Comparison of ENCODE assay signal across 20 cellular contexts in the genomic region with DNA sequence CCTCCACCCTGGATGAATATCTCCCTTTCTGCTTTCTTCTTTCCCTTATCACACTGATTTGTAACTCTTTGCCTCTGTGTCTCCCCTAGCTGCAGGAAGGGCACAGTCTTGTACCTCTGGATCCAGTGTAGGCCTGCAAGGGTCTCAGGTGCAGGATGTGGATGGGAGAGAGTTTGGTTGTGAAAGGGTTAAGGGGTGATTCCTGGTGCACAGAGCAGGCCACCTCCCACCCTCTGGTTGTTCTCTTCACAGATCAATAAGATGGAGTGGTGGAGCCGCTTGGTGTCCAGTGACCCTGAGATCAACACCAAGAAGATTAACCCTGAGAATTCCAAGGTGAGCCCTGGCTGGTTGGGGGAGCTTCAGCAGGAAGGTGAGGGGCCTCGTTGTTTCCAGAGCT. TPM values are rescaled to one million over a fixed set of nuclear protein-coding genes. Genes with fewer than 3 reads are reported as not detected.
DNase-seq lines count a peak whose midpoint lies in the region; ATAC-seq, FAIRE-seq and TF ChIP-seq lines count a peak whose summit lies in the region.
"Had no signal": no experiment of that assay in that cellular context is flagged by ENCODE, and none has a peak within 500 bp of the region (broad histone marks: within the 10 kb centered on the region; RNA-seq: fewer than 3 reads in every experiment).

No MANE protein-coding gene starts in this region.

- no peaks in the 10 kb centered on the region for H3K79me2 ChIP-seq in K562 (ENCODE audit: control insufficient read depth, insufficient read depth, low read length)
- no peaks in the 10 kb centered on the region for H3K79me2 ChIP-seq in PC-3 (ENCODE audit: low read length)

- H3K27ac ChIP-seq in left ventricle myocardium inferior (replicated peaks) (peak overlapping the region; percentile 72), K562 (ENCODE audit: extremely low read depth, low read depth, low read length) (no peak overlapping the region), PC-3 (ENCODE audit: low read length) (no peak overlapping the region)
- H3K27ac ChIP-seq: A549; BLaER1 treated with 17β-estradiol and CSF1 and Interleukin-3, amounts not matched to agents 10 nM and 100 nM had no signal

- TF ChIP-seq POLR2A in K562 (conservative IDR thresholded peaks at IDR 0.05): 0 out of 2 replicates have a peak, but pooled peaks have one; percentile 13

- no peaks in the 10 kb centered on the region for H4K20me1 ChIP-seq in K562 (replicated peaks; ENCODE audit: control insufficient read depth, insufficient read depth, low read length)
- no peaks in the 10 kb centered on the region for H4K20me1 ChIP-seq in PC-3 (ENCODE audit: low read length)

- no peaks in the 10 kb centered on the region for H3F3A ChIP-seq in PC-3 (ENCODE audit: low read length, unreplicated experiment)

- no peak overlapping the region for H3K4me3 ChIP-seq in left ventricle myocardium inferior
- H3K4me3 ChIP-seq in K562: no peak overlapping the region
- H3K4me3 ChIP-seq in PC-3 (ENCODE audit: low read length): no peak overlapping the region
- H3K4me3 ChIP-seq: A549; BLaER1 treated with 17β-estradiol and CSF1 and Interleukin-3, amounts not matched to agents 10 nM and 100 nM had no signal

- POLR2A ChIA-PET in K562 (lab: Yijun Ruan, JAX) (interaction anchor here (1.1 kb wide), 1 partner anchor 9 kb away, joined by 4 read pairs; no protein-coding TSS in a partner anchor), PC-3 (lab: Charles Lee; ENCODE audit: unreplicated experiment) (no interaction called here)

- H3K9ac ChIP-seq in K562 (ENCODE audit: insufficient read depth in 1 of 2, low read depth in 2 of 2, low read length in 2 of 2) (no peak overlapping the region; a peak in 1 of 4 replicates), PC-3 (ENCODE audit: low read length) (no peak overlapping the region)
- H3K9ac ChIP-seq: BLaER1 treated with 17β-estradiol and CSF1 and Interleukin-3, amounts not matched to agents 10 nM and 100 nM had no signal

- no peak overlapping the region for H3K4me3 Mint-ChIP-seq in mesothelial cell of epicardium
- H3K4me3 Mint-ChIP-seq: CD8-positive, alpha-beta memory T cell; H9; IgD-negative memory B cell had no signal

- H3K4me1 Mint-ChIP-seq in mesothelial cell of epicardium: peaks cover 7% of the 10 kb centered on the region
- H3K4me1 Mint-ChIP-seq: CD8-positive, alpha-beta memory T cell; H9 had no signal

- TF ChIP-seq RAD21 in K562 (CRISPR knock-in tag; conservative IDR thresholded peaks at IDR 0.05 in 1 of 2, IDR thresholded peaks at IDR 0.05 in 1 of 2): no peak

- no peak for TF ChIP-seq EP300 in K562 (IDR thresholded peaks at IDR 0.05; ENCODE audit: low read length)

- H2AFZ ChIP-seq in K562 (ENCODE audit: low read depth, low read length) (no peak overlapping the region), PC-3 (ENCODE audit: low read length) (no peak overlapping the region)

- H3K27me3 ChIP-seq in left ventricle myocardium inferior (ENCODE audit: low read depth): no peaks in the 10 kb centered on the region
- H3K27me3 ChIP-seq in K562 (ENCODE audit: control insufficient read depth in 2 of 2, insufficient read depth in 2 of 2, low read length in 2 of 2): no peaks in the 10 kb centered on the region
- H3K27me3 ChIP-seq in PC-3 (ENCODE audit: low read length): no peaks in the 10 kb centered on the region
- H3K27me3 ChIP-seq: BLaER1 treated with 17β-estradiol and CSF1 and Interleukin-3, amounts not matched to agents 10 nM and 100 nM had no signal

- FAIRE-seq in K562 (lab: Jason Lieb, UNC): no peak
- FAIRE-seq: A549 had no signal

- no peaks in the 10 kb centered on the region for H3K27me3 Mint-ChIP-seq in mesothelial cell of epicardium (ENCODE audit: low read depth)
- H3K27me3 Mint-ChIP-seq: CD8-positive, alpha-beta memory T cell; IgD-negative memory B cell had no signal

- H3K9me3 Mint-ChIP-seq in mesothelial cell of epicardium: no peaks in the 10 kb centered on the region
- H3K9me3 Mint-ChIP-seq: CD8-positive, alpha-beta memory T cell; H9; IgD-negative memory B cell had no signal

- CTCF ChIA-PET in K562 (lab: Yijun Ruan, JAX; ENCODE audit: low intra/inter-chr PET ratio): no interaction called here
- CTCF ChIA-PET in PC-3 (lab: Charles Lee): interaction anchor here (0.6 kb wide), 1 partner anchor 407 kb away, joined by 3 read pairs; no protein-coding TSS in a partner anchor

- H3K9me1 ChIP-seq in K562 (ENCODE audit: control insufficient read depth, insufficient read depth, low read length): no peaks in the 10 kb centered on the region

- H3K9me3 ChIP-seq in left ventricle myocardium inferior (replicated peaks) (no peaks in the 10 kb centered on the region), K562 (replicated peaks; ENCODE audit: control insufficient read depth, insufficient read depth, low read depth, low read length) (no peaks in the 10 kb centered on the region; the same call in 1 of the 2 replicates), PC-3 (ENCODE audit: low read length) (no peaks in the 10 kb centered on the region)
- H3K9me3 ChIP-seq: A549; BLaER1 treated with 17β-estradiol and CSF1 and Interleukin-3, amounts not matched to agents 10 nM and 100 nM had no signal

- in situ Hi-C loops in K562 (cut with MboI): no loop called here

- H3K36me3 Mint-ChIP-seq in mesothelial cell of epicardium: peaks cover 39% of the 10 kb centered on the region

- H3K36me3 ChIP-seq in left ventricle myocardium inferior: peaks cover 61% of the 10 kb centered on the region
- H3K36me3 ChIP-seq in K562 (ENCODE audit: control insufficient read depth, insufficient read depth, low read length): peaks cover 66% of the 10 kb centered on the region
- peaks cover 45% of the 10 kb centered on the region for H3K36me3 ChIP-seq in PC-3 (ENCODE audit: low read depth, low read length)

- intact Hi-C loops in left ventricle myocardium inferior (cut with micrococcal nuclease): no loop called here
- intact Hi-C loops in left cardiac atrium (cut with DNase I): no loop called here
- intact Hi-C loops in K562 (cut with micrococcal nuclease): no loop called here
- intact Hi-C loops in PC-3 (cut with micrococcal nuclease): no loop called here

- 89% methylated on average over 2 of the region's 2 CpGs for WGBS in K562 (ENCODE audit: insufficient coverage, low coverage, missing lambda C conversion rate)

- ATAC-seq in left cardiac atrium (no peak), K562 (no peak), PC-3 (no peak), omental fat pad (ENCODE audit: low FRiP score) (no peak)
- ATAC-seq: A549 had no signal

- H3K27ac Mint-ChIP-seq in mesothelial cell of epicardium: peak overlapping the region; percentile 43

- BruUV-seq in K562 (replicated peaks; lab: Mats Ljungman, UMichigan) (no TSS peak), PC-3 (replicated peaks; lab: Mats Ljungman, UMichigan) (no TSS peak)

- H3K4me1 ChIP-seq in left ventricle myocardium inferior (peaks cover 73% of the 10 kb centered on the region), K562 (replicated peaks in 1 of 2; ENCODE audit: control insufficient read depth in 2 of 2, insufficient read depth in 2 of 2, low read length in 2 of 2) (peaks cover 3 to 11% of the 10 kb centered on the region in 2 experiments; a peak in 4 of 5 replicates), PC-3 (ENCODE audit: insufficient read depth, low read length) (peaks cover 7% of the 10 kb centered on the region; the same call in 1 of the 2 replicates)
- H3K4me1 ChIP-seq: A549 had no signal

- no peak overlapping the region for H3K4me2 ChIP-seq in K562 (ENCODE audit: insufficient read depth, low read length)
- no peak overlapping the region for H3K4me2 ChIP-seq in PC-3 (ENCODE audit: low read length)
- H3K4me2 ChIP-seq: A549; BLaER1 treated with 17β-estradiol and CSF1 and Interleukin-3, amounts not matched to agents 10 nM and 100 nM had no signal

- no peaks in the 10 kb centered on the region for H3K9me2 ChIP-seq in PC-3 (replicated peaks; ENCODE audit: low read length)

- TF ChIP-seq CTCF in left ventricle myocardium inferior (IDR thresholded peaks at IDR 0.05; ENCODE audit: borderline replicate concordance): no peak
- TF ChIP-seq CTCF in K562 (IDR thresholded peaks at IDR 0.05 in 2 of 3, conservative IDR thresholded peaks at IDR 0.05 in 1 of 3; ENCODE audit: insufficient read depth in 2 of 3, low read depth in 1 of 3, low read length in 3 of 3): no peak
- no peak for TF ChIP-seq CTCF in mesothelial cell of epicardium (IDR thresholded peaks at IDR 0.05; ENCODE audit: unreplicated experiment)
- TF ChIP-seq CTCF in PC-3 (conservative IDR thresholded peaks at IDR 0.05; ENCODE audit: low read depth, low read length): no peak
- TF ChIP-seq CTCF in omental fat pad (IDR thresholded peaks at IDR 0.05): no peak

- DNase-seq in left ventricle myocardium inferior: no peak
- DNase-seq in left cardiac atrium: no peak
- DNase-seq in K562 (ENCODE audit: extremely low read depth in 1 of 4, low spot score in 3 of 4): no peak
- no peak for DNase-seq in mesothelial cell of epicardium (ENCODE audit: low spot score in 2 of 2, unreplicated experiment in 2 of 2)
- no peak for DNase-seq in PC-3
- no peak for DNase-seq in NCI-H146 (lab: John Stamatoyannopoulos, UW)
- DNase-seq in omental fat pad (ENCODE audit: low spot score): no peak
- DNase-seq: CD8-positive, alpha-beta memory T cell; DMS79 treated with DMSO at 0.1 percent for 48 hours; H9; NCI-H1105; NCI-H1694 treated with DMSO at 0.1 percent for 48 hours; NCI-H2107; NCI-H2227 treated with DMSO at 0.1 percent for 48 hours; NCI-H524 had no signal

RNA-seq across cellular contexts. Expression of a gene that starts 15.1 kb away (rescaled TPM):
- total RNA-seq in left ventricle myocardium inferior: 0.27 TPM
- under 1 TPM; 0.18 to 0.68 TPM for total RNA-seq in left cardiac atrium
- 1.2 and 3.2 TPM in 2 replicates for total RNA-seq in K562 (2011; cell fraction: chromatin; rRNA removed; ENCODE audit: low replicate concordance)
- total RNA-seq in K562 (2011; cell fraction: nucleolus; rRNA removed): 2.0 and 2.1 TPM in 2 replicates
- 1.5 and 1.8 TPM in 2 replicates for total RNA-seq in K562 (2011; cell fraction: nucleoplasm; rRNA removed)
- total RNA-seq in K562 (2014; rRNA removed): 0.73 and 2.6 TPM in 2 replicates
- total RNA-seq in K562 (2014; rRNA removed; fragmentation: Illumina TruSeq; extraction: Trizol): 0.62 and 0.73 TPM in 2 replicates
- total RNA-seq in K562 (2015; rRNA removed; fragmentation: Illumina TruSeq; extraction: Trizol): 0.53 and 0.83 TPM in 2 replicates
- 1.9 and 2.4 TPM in 2 replicates for total RNA-seq in K562 (2021)
- 1.4 and 4.8 TPM in 2 replicates for polyA plus RNA-seq in K562 (2011; rRNA removed)
- 4.7 and 4.9 TPM in 2 replicates for polyA plus RNA-seq in K562 (2011; cell fraction: cytosol; rRNA removed)
- 3.2 and 3.7 TPM in 2 replicates for polyA plus RNA-seq in K562 (2011; cell fraction: nucleus; rRNA removed)
- polyA plus RNA-seq in K562 (2012): 1.2 and 3.1 TPM in 2 replicates
- 1.3 and 1.9 TPM in 2 replicates for polyA plus RNA-seq in K562 (2014; fragmentation: Illumina TruSeq; extraction: Trizol)
- under 1 TPM; 0.38 to 0.48 TPM for polyA plus RNA-seq in K562 (2014; fragmentation: Nextera tagmentation; extraction: Ambion mirVana)
- polyA plus RNA-seq in K562 (2014; rRNA removed): 1.0 and 1.3 TPM in 2 replicates
- 2.2 and 4.5 TPM in 2 replicates for polyA minus RNA-seq in K562 (2011; rRNA and poly(A)+ RNA removed)
- polyA minus RNA-seq in K562 (2011; cell fraction: cytosol; rRNA and poly(A)+ RNA removed): 2.3 and 3.9 TPM in 2 replicates
- 0.81 and 1.4 TPM in 2 replicates for polyA minus RNA-seq in K562 (2011; cell fraction: nucleus; rRNA and poly(A)+ RNA removed)
- total RNA-seq in mesothelial cell of epicardium: 11.9 to 12.9 TPM (median 12.7 TPM) in 3 replicates
- total RNA-seq in PC-3 (2014; rRNA removed): 21.7 and 22.9 TPM in 2 replicates
- total RNA-seq in omental fat pad: under 1 TPM in 2 of 4 donors, not detected in 2; 0.28 to 0.50 TPM
- total RNA-seq: G401, LHCN-M2 had no signal
- polyA plus RNA-seq: A549 had no signal

RNA-seq across cellular contexts. Expression of a gene that starts 23.6 kb away (rescaled TPM):
- 68.9 TPM for total RNA-seq in left ventricle myocardium inferior
- 10 to 100 TPM; 65.8 to 65.9 TPM for total RNA-seq in left cardiac atrium
- 70.9 and 112 TPM in 2 replicates for total RNA-seq in K562 (2011; cell fraction: chromatin; rRNA removed; ENCODE audit: low replicate concordance)
- 73.0 and 85.1 TPM in 2 replicates for total RNA-seq in K562 (2011; cell fraction: nucleolus; rRNA removed)
- 71.2 and 76.6 TPM in 2 replicates for total RNA-seq in K562 (2011; cell fraction: nucleoplasm; rRNA removed)
- total RNA-seq in K562 (2014; rRNA removed): 234 and 265 TPM in 2 replicates
- 83.1 and 86.9 TPM in 2 replicates for total RNA-seq in K562 (2014; rRNA removed; fragmentation: Illumina TruSeq; extraction: Trizol)
- 156 and 157 TPM in 2 replicates for total RNA-seq in K562 (2015; rRNA removed; fragmentation: Illumina TruSeq; extraction: Trizol)
- total RNA-seq in K562 (2021): 160 and 170 TPM in 2 replicates
- 42.5 and 59.7 TPM in 2 replicates for polyA plus RNA-seq in K562 (2011; rRNA removed)
- 49.6 and 54.7 TPM in 2 replicates for polyA plus RNA-seq in K562 (2011; cell fraction: cytosol; rRNA removed)
- polyA plus RNA-seq in K562 (2011; cell fraction: nucleus; rRNA removed): 56.8 and 59.7 TPM in 2 replicates
- 171 and 247 TPM in 2 replicates for polyA plus RNA-seq in K562 (2012)
- 202 and 219 TPM in 2 replicates for polyA plus RNA-seq in K562 (2014; fragmentation: Illumina TruSeq; extraction: Trizol)
- 10 to 100 TPM in 1 of 2 experiments, 1 to 10 TPM in 1; 9.8 to 18.1 TPM for polyA plus RNA-seq in K562 (2014; fragmentation: Nextera tagmentation; extraction: Ambion mirVana)
- 126 and 149 TPM in 2 replicates for polyA plus RNA-seq in K562 (2014; rRNA removed)
- 42.3 and 52.0 TPM in 2 replicates for polyA minus RNA-seq in K562 (2011; rRNA and poly(A)+ RNA removed)
- polyA minus RNA-seq in K562 (2011; cell fraction: cytosol; rRNA and poly(A)+ RNA removed): 79.7 and 80.2 TPM in 2 replicates
- polyA minus RNA-seq in K562 (2011; cell fraction: nucleus; rRNA and poly(A)+ RNA removed): 19.4 and 28.9 TPM in 2 replicates
- total RNA-seq in mesothelial cell of epicardium: 50.8 to 55.3 TPM (median 54.4 TPM) in 3 replicates
- total RNA-seq in PC-3 (2014; rRNA removed): 149 and 198 TPM in 2 replicates
- 10 to 100 TPM; 35.5 to 53.7 (median 44.5) TPM for total RNA-seq in omental fat pad

RNA-seq across cellular contexts. Expression of a gene that starts 31.4 kb away (rescaled TPM):
- 7.2 TPM for total RNA-seq in left ventricle myocardium inferior
- total RNA-seq in left cardiac atrium: 1 to 10 TPM; 4.5 to 6.5 TPM
- total RNA-seq in K562 (2011; cell fraction: chromatin; rRNA removed; ENCODE audit: low replicate concordance): not detected in 2 replicates
- not detected in 2 replicates for total RNA-seq in K562 (2011; cell fraction: nucleolus; rRNA removed)
- not detected in 2 replicates for total RNA-seq in K562 (2011; cell fraction: nucleoplasm; rRNA removed)
- total RNA-seq in K562 (2014; rRNA removed): not detected in 2 replicates
- total RNA-seq in K562 (2014; rRNA removed; fragmentation: Illumina TruSeq; extraction: Trizol): not detected in 2 replicates
- not detected in 2 replicates for total RNA-seq in K562 (2015; rRNA removed; fragmentation: Illumina TruSeq; extraction: Trizol)
- total RNA-seq in K562 (2021): not detected in 2 replicates
- not detected in 2 replicates for polyA plus RNA-seq in K562 (2011; rRNA removed)
- polyA plus RNA-seq in K562 (2011; cell fraction: cytosol; rRNA removed): 0.06 TPM in 1 of 2 replicates, not detected in the other
- polyA plus RNA-seq in K562 (2011; cell fraction: nucleus; rRNA removed): not detected in 2 replicates
- 0.08 TPM in 1 of 2 replicates, not detected in the other for polyA plus RNA-seq in K562 (2012)
- polyA plus RNA-seq in K562 (2014; fragmentation: Illumina TruSeq; extraction: Trizol): not detected in 2 replicates
- polyA plus RNA-seq in K562 (2014; fragmentation: Nextera tagmentation; extraction: Ambion mirVana): not detected
- polyA plus RNA-seq in K562 (2014; rRNA removed): not detected in 2 replicates
- polyA minus RNA-seq in K562 (2011; rRNA and poly(A)+ RNA removed): not detected in 2 replicates
- polyA minus RNA-seq in K562 (2011; cell fraction: cytosol; rRNA and poly(A)+ RNA removed): not detected in 2 replicates
- not detected in 2 replicates for polyA minus RNA-seq in K562 (2011; cell fraction: nucleus; rRNA and poly(A)+ RNA removed)
- total RNA-seq in mesothelial cell of epicardium: not detected in 3 replicates
- not detected in 2 replicates for total RNA-seq in PC-3 (2014; rRNA removed)
- not detected for total RNA-seq in omental fat pad
- total RNA-seq: CD8-positive, alpha-beta memory T cell; G401; H9; LHCN-M2 had no signal
- polyA plus RNA-seq: A549; CD8-positive, alpha-beta memory T cell; IgD-negative memory B cell had no signal

RNA-seq across cellular contexts. Expression of a gene that starts 44.9 kb away (rescaled TPM):
- 7.9 TPM for total RNA-seq in left ventricle myocardium inferior
- total RNA-seq in left cardiac atrium: 10 to 100 TPM in 1 of 2 donors, 1 to 10 TPM in 1; 8.6 to 11.4 TPM
- total RNA-seq in K562 (2011; cell fraction: chromatin; rRNA removed; ENCODE audit: low replicate concordance): 15.2 and 22.9 TPM in 2 replicates
- total RNA-seq in K562 (2011; cell fraction: nucleolus; rRNA removed): 20.1 and 20.7 TPM in 2 replicates
- 11.5 and 12.9 TPM in 2 replicates for total RNA-seq in K562 (2011; cell fraction: nucleoplasm; rRNA removed)
- 16.4 and 21.0 TPM in 2 replicates for total RNA-seq in K562 (2014; rRNA removed)
- total RNA-seq in K562 (2014; rRNA removed; fragmentation: Illumina TruSeq; extraction: Trizol): 8.6 and 9.9 TPM in 2 replicates
- total RNA-seq in K562 (2015; rRNA removed; fragmentation: Illumina TruSeq; extraction: Trizol): 15.3 and 16.2 TPM in 2 replicates
- 22.5 and 23.0 TPM in 2 replicates for total RNA-seq in K562 (2021)
- 5.4 and 7.2 TPM in 2 replicates for polyA plus RNA-seq in K562 (2011; rRNA removed)
- polyA plus RNA-seq in K562 (2011; cell fraction: cytosol; rRNA removed): 7.0 and 9.7 TPM in 2 replicates
- polyA plus RNA-seq in K562 (2011; cell fraction: nucleus; rRNA removed): 10.6 and 15.3 TPM in 2 replicates
- polyA plus RNA-seq in K562 (2012): 13.1 and 16.8 TPM in 2 replicates
- polyA plus RNA-seq in K562 (2014; fragmentation: Illumina TruSeq; extraction: Trizol): 14.4 and 17.5 TPM in 2 replicates
- 1 to 10 TPM; 1.6 to 4.9 TPM for polyA plus RNA-seq in K562 (2014; fragmentation: Nextera tagmentation; extraction: Ambion mirVana)
- 13.3 and 16.1 TPM in 2 replicates for polyA plus RNA-seq in K562 (2014; rRNA removed)
- 6.1 and 6.7 TPM in 2 replicates for polyA minus RNA-seq in K562 (2011; rRNA and poly(A)+ RNA removed)
- 3.6 and 6.0 TPM in 2 replicates for polyA minus RNA-seq in K562 (2011; cell fraction: cytosol; rRNA and poly(A)+ RNA removed)
- 8.1 and 10.2 TPM in 2 replicates for polyA minus RNA-seq in K562 (2011; cell fraction: nucleus; rRNA and poly(A)+ RNA removed)
- 19.5 to 23.5 TPM (median 19.8 TPM) in 3 replicates for total RNA-seq in mesothelial cell of epicardium
- 16.1 and 18.8 TPM in 2 replicates for total RNA-seq in PC-3 (2014; rRNA removed)
- 10 to 100 TPM in 2 of 4 donors, 1 to 10 TPM in 2; 5.4 to 13.6 (median 10.6) TPM for total RNA-seq in omental fat pad

RNA-seq across cellular contexts. Expression of a gene that starts 48.4 kb away (rescaled TPM):
- 35.7 TPM for total RNA-seq in left ventricle myocardium inferior
- 10 to 100 TPM; 40.6 to 45.2 TPM for total RNA-seq in left cardiac atrium
- 0.90 and 1.7 TPM in 2 replicates for total RNA-seq in K562 (2011; cell fraction: chromatin; rRNA removed; ENCODE audit: low replicate concordance)
- total RNA-seq in K562 (2011; cell fraction: nucleolus; rRNA removed): 1.3 and 1.8 TPM in 2 replicates
- total RNA-seq in K562 (2011; cell fraction: nucleoplasm; rRNA removed): 1.3 TPM in 2 replicates
- total RNA-seq in K562 (2014; rRNA removed): 1.1 and 1.2 TPM in 2 replicates
- total RNA-seq in K562 (2014; rRNA removed; fragmentation: Illumina TruSeq; extraction: Trizol): 0.73 and 0.95 TPM in 2 replicates
- total RNA-seq in K562 (2015; rRNA removed; fragmentation: Illumina TruSeq; extraction: Trizol): 0.26 and 0.47 TPM in 2 replicates
- total RNA-seq in K562 (2021): 0.95 and 2.3 TPM in 2 replicates
- polyA plus RNA-seq in K562 (2011; rRNA removed): 0.98 and 1.9 TPM in 2 replicates
- 1.7 and 2.1 TPM in 2 replicates for polyA plus RNA-seq in K562 (2011; cell fraction: cytosol; rRNA removed)
- polyA plus RNA-seq in K562 (2011; cell fraction: nucleus; rRNA removed): 1.1 and 1.7 TPM in 2 replicates
- 0.29 and 0.94 TPM in 2 replicates for polyA plus RNA-seq in K562 (2012)
- polyA plus RNA-seq in K562 (2014; fragmentation: Illumina TruSeq; extraction: Trizol): 0.98 and 1.4 TPM in 2 replicates
- under 1 TPM; 0.03 to 0.14 TPM for polyA plus RNA-seq in K562 (2014; fragmentation: Nextera tagmentation; extraction: Ambion mirVana)
- polyA plus RNA-seq in K562 (2014; rRNA removed): 0.97 and 1.3 TPM in 2 replicates
- 0.32 and 0.90 TPM in 2 replicates for polyA minus RNA-seq in K562 (2011; rRNA and poly(A)+ RNA removed)
- 0.38 TPM in 1 of 2 replicates, not detected in the other for polyA minus RNA-seq in K562 (2011; cell fraction: cytosol; rRNA and poly(A)+ RNA removed)
- 0.81 and 1.1 TPM in 2 replicates for polyA minus RNA-seq in K562 (2011; cell fraction: nucleus; rRNA and poly(A)+ RNA removed)
- 27.9 to 29.3 TPM (median 28.7 TPM) in 3 replicates for total RNA-seq in mesothelial cell of epicardium
- 108 and 109 TPM in 2 replicates for total RNA-seq in PC-3 (2014; rRNA removed)
- total RNA-seq in omental fat pad: 10 to 100 TPM in 3 of 4 donors, 1 to 10 TPM in 1; 7.1 to 24.6 (median 15.2) TPM
- polyA plus RNA-seq: CD8-positive, alpha-beta memory T cell; IgD-negative memory B cell had no signal
